8 cellular contexts compared by ENCODE assay signal in the genomic region with DNA sequence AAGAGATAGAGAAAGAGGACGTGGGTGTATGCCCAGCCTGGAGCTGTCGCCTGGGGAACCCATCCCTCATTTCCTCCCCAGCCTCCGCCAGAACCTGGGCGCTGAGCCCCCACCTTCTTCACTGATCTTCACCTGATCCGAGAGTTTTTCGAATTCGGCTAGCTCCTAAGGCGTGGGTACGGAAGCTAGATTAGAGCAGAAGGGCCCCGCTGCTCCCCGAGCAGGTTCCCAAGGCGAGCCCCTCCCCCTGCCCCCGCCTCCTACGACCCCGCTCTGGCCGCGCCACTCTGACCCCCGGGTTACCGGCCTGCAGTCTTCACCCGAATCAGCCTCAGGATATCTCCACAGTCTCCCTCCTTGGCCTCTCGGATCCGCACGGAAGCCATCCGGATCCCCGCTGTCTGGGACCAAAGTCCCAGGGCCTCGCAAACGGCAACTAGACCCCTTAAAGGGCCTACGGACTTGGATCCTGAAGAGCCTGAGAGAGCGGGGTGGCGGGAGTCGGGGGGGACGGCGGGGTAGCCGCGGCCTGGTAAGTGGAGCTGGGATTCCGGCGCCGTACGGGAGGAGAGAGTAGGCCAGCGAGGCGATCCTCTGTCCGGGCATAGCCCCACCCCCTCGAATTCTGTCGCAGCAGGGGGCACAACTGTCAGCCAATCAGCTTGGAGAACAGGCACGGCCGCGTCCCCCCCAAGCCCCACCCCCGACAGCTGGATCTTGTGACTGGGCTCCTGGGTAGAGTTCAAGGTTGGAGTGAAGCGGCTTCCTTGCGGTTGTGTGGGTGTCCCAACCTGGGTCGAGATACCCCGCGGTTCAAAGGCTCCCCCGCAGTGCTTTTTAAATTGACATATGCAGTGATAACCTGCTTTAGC. TPM values are rescaled to one million over a fixed set of nuclear protein-coding genes. Genes with fewer than 3 reads are reported as not detected.
A peak's percentile ranks its signal among the peaks of the same experiment; 100 is the strongest.
DNase-seq lines count a peak whose midpoint lies in the region; ATAC-seq, FAIRE-seq and TF ChIP-seq lines count a peak whose summit lies in the region.

A gene (minus strand): TSS at position 572 of the 872 bp plus-strand sequence. CDS start 186 bp downstream, at position 386.

- peaks cover 3% of the 10 kb centered on the region for H3K4me1 ChIP-seq in keratinocyte (ENCODE audit: control insufficient read depth, extremely low read depth, insufficient read depth, low read length)

- peak within 1 kb of the TSS; percentile 83 for H2AFZ ChIP-seq in keratinocyte (ENCODE audit: control insufficient read depth, low read length)

- no peak for TF ChIP-seq CTCF in keratinocyte (optimal IDR thresholded peaks at IDR 0.05 in 1 of 3, IDR thresholded peaks at IDR 0.05 in 1 of 3, conservative IDR thresholded peaks at IDR 0.05 in 1 of 3; ENCODE audit: extremely low read depth in 1 of 3, insufficient read depth in 2 of 3, low read length in 3 of 3)

- no peaks in the 10 kb centered on the region for H3K9me1 ChIP-seq in keratinocyte (ENCODE audit: control insufficient read depth, extremely low read depth, insufficient read depth, low read length)

- H3K79me2 ChIP-seq in keratinocyte (ENCODE audit: control insufficient read depth, insufficient read depth, low read length): peaks cover 2% of the 10 kb centered on the region

- H3K36me3 ChIP-seq in keratinocyte (ENCODE audit: control insufficient read depth in 2 of 2, extremely low read depth in 1 of 2, insufficient read depth in 2 of 2, low read length in 2 of 2): no peaks in the 10 kb centered on the region

- peak; percentile 88 for ATAC-seq in HG03045 (IDR thresholded peaks at IDR 0.05; ENCODE audit: unreplicated experiment)

- H4K20me1 ChIP-seq in keratinocyte (ENCODE audit: control insufficient read depth, extremely low read depth, insufficient read depth, low read length): no peaks in the 10 kb centered on the region

- peak within 1 kb of the TSS; percentile 79 to 98 (median 83) for H3K4me3 ChIP-seq in keratinocyte (ENCODE audit: control insufficient read depth in 2 of 3, extremely low read depth in 1 of 3, insufficient read depth in 2 of 3, low read depth in 1 of 3, low read length in 3 of 3)

- peak within 1 kb of the TSS; percentile 84 for H3K9ac ChIP-seq in keratinocyte (ENCODE audit: control insufficient read depth, extremely low read depth, insufficient read depth, low read length)

- no peaks in the 10 kb centered on the region for H3K9me3 ChIP-seq in keratinocyte (ENCODE audit: control insufficient read depth, low read depth, low read length)

- peak; percentile 68 for FAIRE-seq in keratinocyte (lab: Jason Lieb, UNC)

- DNase-seq in NCI-H524 (lab: John Stamatoyannopoulos, UW) (peak; percentile 68 to 75), NCI-H524 treated with DMSO at 0.1 percent for 48 hours (lab: John Stamatoyannopoulos, UW) (no peak), NCI-H2227 (lab: John Stamatoyannopoulos, UW; ENCODE audit: unreplicated experiment) (peak; percentile 92), cerebellum (ENCODE audit: low spot score) (peak; percentile 98), keratinocyte (ENCODE audit: low read depth, low spot score) (peak; percentile 59)
- peak; percentile 72 for DNase-seq in activated CD4-positive, alpha-beta T cell treated with anti-CD3 and anti-CD28 coated beads for 1 hour
- peak; percentile 68 to 78 (median 76) for DNase-seq in stimulated activated CD4-positive, alpha-beta T cell treated with anti-CD3 and anti-CD28 coated beads, Interleukin-12 subunit alpha, Interleukin-12 subunit beta, amount 100 ng/mL, for 48 hours (ENCODE audit: low read depth in 2 of 3, low spot score in 1 of 3)

- H3K27ac ChIP-seq in keratinocyte (ENCODE audit: control insufficient read depth, insufficient read depth, low read length): peak within 1 kb of the TSS; percentile 70

- dilution Hi-C loops in keratinocyte (cut with MboI; ENCODE audit: extremely low pct_ligation_motif_present, low sequenced_read_pairs): no loop called here

- H3K27me3 ChIP-seq in keratinocyte (ENCODE audit: control insufficient read depth, extremely low read depth, insufficient read depth, low read length): no peaks in the 10 kb centered on the region

- H3K4me2 ChIP-seq in keratinocyte (ENCODE audit: control insufficient read depth, extremely low read depth, insufficient read depth, low read depth, low read length): peak within 1 kb of the TSS; percentile 97

RNA-seq across cellular contexts. Expression of the gene that starts here (rescaled TPM):
- total RNA-seq in cerebellum: 20.5 TPM
- 23.5 to 26.9 TPM (median 25.8 TPM) in 3 replicates for polyA plus RNA-seq in keratinocyte
- 43.2 TPM for polyA plus RNA-seq in keratinocyte (2011; ENCODE audit: low read depth)
- polyA plus RNA-seq in keratinocyte (2011; cell fraction: cytosol; rRNA removed): 20.9 and 25.2 TPM in 2 replicates
- polyA plus RNA-seq in keratinocyte (2011; cell fraction: nucleus; rRNA removed): 37.4 and 39.0 TPM in 2 replicates
- 41.1 and 68.2 TPM in 2 replicates for polyA plus RNA-seq in keratinocyte (2012; ENCODE audit: low replicate concordance)
- polyA minus RNA-seq in keratinocyte: 6.8 to 8.1 TPM (median 7.4 TPM) in 3 replicates
- 7.1 TPM for polyA minus RNA-seq in keratinocyte (2011; cell fraction: cytosol; rRNA and poly(A)+ RNA removed)
- 3.7 and 5.3 TPM in 2 replicates for polyA minus RNA-seq in keratinocyte (2011; cell fraction: nucleus; rRNA and poly(A)+ RNA removed)
